In genomic region chr12:54017845-54018607, GRCh38 we compare ENCODE assay signal across 8 cellular contexts. TPM values are rescaled to one million over a fixed set of nuclear protein-coding genes. Genes with fewer than 3 reads are reported as not detected.
A peak's percentile ranks its signal among the peaks of the same experiment; 100 is the strongest.
DNase-seq lines count a peak whose midpoint lies in the region; ATAC-seq, FAIRE-seq and TF ChIP-seq lines count a peak whose summit lies in the region.

No MANE protein-coding gene starts in this region.

- TF ChIP-seq EP300 in GM12878 (IDR thresholded peaks at IDR 0.05; ENCODE audit: borderline replicate concordance in 1 of 2, control insufficient read depth in 1 of 2, low read depth in 2 of 2, low read length in 2 of 2) = peak; percentile 36 to 45; a peak in 1 of 4 replicates

- peak overlapping the region; percentile 93 for H3K9ac ChIP-seq in GM12878 (ENCODE audit: control insufficient read depth, insufficient read depth, low read length)

- peak; percentile 79 for TF ChIP-seq POLR2A in GM12878 (IDR thresholded peaks at IDR 0.05; ENCODE audit: low read depth, low read length)

- FAIRE-seq in GM12878 (lab: Jason Lieb, UNC) = peak; percentile 7

- peaks cover 21% of the 10 kb centered on the region for H3K4me1 ChIP-seq in GM12878 (ENCODE audit: control insufficient read depth, insufficient read depth, low read length)

- DNase-seq in GM13976 (ENCODE audit: low spot score) (peak; percentile 96), NCI-H1436 treated with DMSO at 0.1 percent for 48 hours (lab: John Stamatoyannopoulos, UW) (peak; percentile 22), T-helper 22 cell (ENCODE audit: low read depth) (peak; percentile 49), GM12878 (ENCODE audit: low read depth, low spot score) (peak; percentile 79), iPS-NIHi11 (ENCODE audit: low spot score) (peak; percentile 92), amniotic stem cell (lab: John Stamatoyannopoulos, UW) (no peak)
- peak; percentile 49 to 56 for DNase-seq in stimulated activated CD4-positive, alpha-beta T cell treated with anti-CD3 and anti-CD28 coated beads, Interleukin-12 subunit alpha, Interleukin-12 subunit beta, amount 100 ng/mL, for 24 hours (ENCODE audit: low read depth in 2 of 2)

- 5% methylated on average over 33 of the region's 41 CpGs for whole genome bisulfite sequencing in GM12878 (ENCODE audit: insufficient coverage, insufficient replicate concordance, low lambda C conversion rate, missing lambda C conversion rate)

- no peaks in the 10 kb centered on the region for H3K9me3 ChIP-seq in GM12878 (replicated peaks; ENCODE audit: control insufficient read depth, insufficient read depth, low read length)

- CTCF ChIA-PET in GM12878 (lab: Yijun Ruan, JAX) = interaction anchor here (0.5 to 3.8 kb wide), 18 partner anchors 9 to 307 kb away, joined by 3 to 27 read pairs (median 12); partner anchors contain the start of genes COPZ1, HOXC10, HOXC4 and HOXC5

- TSS peak; percentile 97 for BruUV-seq in GM12878 (replicated peaks; lab: Mats Ljungman, UMichigan)

- peak overlapping the region; percentile 80 for H3K27ac ChIP-seq in GM12878 (ENCODE audit: control insufficient read depth, insufficient read depth)

- peak overlapping the region; percentile 95 for H3K4me2 ChIP-seq in GM12878 (ENCODE audit: control insufficient read depth, insufficient read depth)

- peak overlapping the region; percentile 89 for H2AFZ ChIP-seq in GM12878 (ENCODE audit: control insufficient read depth, low read depth, low read length)

- TF ChIP-seq CTCF in GM13976 (IDR thresholded peaks at IDR 0.05; ENCODE audit: borderline replicate concordance, control extremely low read depth, extremely low read depth, insufficient read depth, missing control alignments) (no peak), GM12878 (IDR thresholded peaks at IDR 0.05 in 2 of 3, conservative IDR thresholded peaks at IDR 0.05 in 1 of 3; ENCODE audit: control insufficient read depth in 2 of 3, extremely low read depth in 1 of 3, insufficient read depth in 1 of 3, low read depth in 3 of 3, low read length in 3 of 3) (no peak)

- RAD21 ChIA-PET in GM12878 (lab: Charles Lee; ENCODE audit: unreplicated experiment) = interaction anchor here (0.7 to 2.1 kb wide), 16 partner anchors 9 to 275 kb away, joined by 3 to 21 read pairs (median 6); partner anchors contain the start of genes CISTR, HOXC10, HOXC4 and HOXC5

- intact Hi-C loops in GM12878 (cut with micrococcal nuclease; ENCODE audit: unreplicated experiment) = loop anchor here (1.0 kb wide), 1 partner anchor 35 kb away; the partner anchor contains the start of gene HOXC4

- SMC1A ChIA-PET in GM12878 (lab: Charles Lee; ENCODE audit: uncharacterized antibody, unreplicated experiment) = interaction anchor here (0.6 to 2.5 kb wide), 16 partner anchors 8 to 198 kb away, joined by 3 to 22 read pairs (median 4); partner anchors contain the start of genes HOXC4, HOXC5, HOXC6 and HOXC9

- ATAC-seq in HG02623 (IDR thresholded peaks at IDR 0.05; ENCODE audit: unreplicated experiment) (peak; percentile 72), GM12878 (peak; percentile 92)

- no peaks in the 10 kb centered on the region; the same call in 1 of the 2 replicates for H4K20me1 ChIP-seq in GM12878 (ENCODE audit: control insufficient read depth, insufficient read depth)

- peaks cover 7 to 26% of the 10 kb centered on the region in 2 experiments for H3K27me3 ChIP-seq in GM12878 (replicated peaks in 1 of 2; ENCODE audit: control insufficient read depth in 2 of 2, insufficient read depth in 2 of 2, low read length in 1 of 2)

- POLR2A ChIA-PET in GM12878 (lab: Charles Lee) = interaction anchor here (0.6 to 1.9 kb wide), 18 partner anchors 9 to 442 kb away, joined by 3 to 24 read pairs (median 3); partner anchors contain the start of genes CISTR, HOXC4, HOXC5 and HOXC6

- no peak for TF ChIP-seq RAD21 in GM12878 (IDR thresholded peaks at IDR 0.05; ENCODE audit: insufficient read depth, low read depth, low read length)

- peak overlapping the region; percentile 88 for H3K4me3 ChIP-seq in GM12878

- no peaks in the 10 kb centered on the region for H3K36me3 ChIP-seq in GM12878 (ENCODE audit: control insufficient read depth in 2 of 2, insufficient read depth in 2 of 2, low read length in 1 of 2)

- H3K79me2 ChIP-seq in GM12878 (ENCODE audit: control insufficient read depth, insufficient read depth, low read length) = no peaks in the 10 kb centered on the region

- in situ Hi-C loops in GM13976 (cut with MboI; ENCODE audit: low sequenced_read_pairs, unreplicated experiment) (no loop called here), GM12878 (cut with MboI) (no loop called here)

RNA-seq across cellular contexts. Expression of gene HOXC8, which starts 9.2 kb away (rescaled TPM):
- not detected in 2 replicates for total RNA-seq in GM12878 (2013; cell fraction: nucleolus; rRNA removed)
- total RNA-seq in GM12878 (2014; rRNA removed) (not detected in 2 replicates), GM12878 (2014; rRNA removed; fragmentation: Illumina TruSeq; extraction: Trizol) (not detected in 2 replicates), GM12878 (2021) (not detected in 2 replicates)
- not detected for polyA plus RNA-seq in GM12878 (2011; ENCODE audit: low read depth)
- polyA plus RNA-seq in GM12878 (2011; rRNA removed) (not detected in 2 replicates), GM12878 (2014; fragmentation: Illumina TruSeq; extraction: Trizol) (not detected in 2 replicates), GM12878 (2014; fragmentation: Nextera tagmentation; extraction: Ambion mirVana) (not detected), GM12878 (2014; rRNA removed) (not detected in 2 replicates), GM12878 (2016; fragmentation: Nextera tagmentation; extraction: Ambion mirVana) (not detected)
- polyA plus RNA-seq in GM12878 (2011; cell fraction: cytosol; rRNA removed) = not detected in 2 replicates
- not detected in 2 replicates for polyA plus RNA-seq in GM12878 (2011; cell fraction: nucleus; rRNA removed)
- polyA plus RNA-seq in GM12878 (2012) = not detected in 2 replicates
- polyA minus RNA-seq in GM12878 (2011; rRNA and poly(A)+ RNA removed) = 0.10 TPM in 1 of 2 replicates, not detected in the other
- not detected in 2 replicates for polyA minus RNA-seq in GM12878 (2011; cell fraction: cytosol; rRNA and poly(A)+ RNA removed)
- not detected in 2 replicates for polyA minus RNA-seq in GM12878 (2011; cell fraction: nucleus; rRNA and poly(A)+ RNA removed)

RNA-seq across cellular contexts. Expression of gene HOXC6, which starts 10.2 kb away (rescaled TPM):
- 0.35 TPM in 1 of 2 replicates, not detected in the other for total RNA-seq in GM12878 (2013; cell fraction: nucleolus; rRNA removed)
- total RNA-seq in GM12878 (2014; rRNA removed) (not detected in 2 replicates), GM12878 (2014; rRNA removed; fragmentation: Illumina TruSeq; extraction: Trizol) (0.09 TPM in 1 of 2 replicates, not detected in the other), GM12878 (2021) (0.27 and 0.38 TPM in 2 replicates)
- not detected for polyA plus RNA-seq in GM12878 (2011; ENCODE audit: low read depth)
- polyA plus RNA-seq in GM12878 (2011; rRNA removed) (0.42 and 0.52 TPM in 2 replicates), GM12878 (2014; fragmentation: Illumina TruSeq; extraction: Trizol) (0.06 TPM in 1 of 2 replicates, not detected in the other), GM12878 (2014; fragmentation: Nextera tagmentation; extraction: Ambion mirVana) (under 1 TPM in 1 of 2 experiments, not detected in 1; 0.02 TPM), GM12878 (2014; rRNA removed) (0.55 TPM in 1 of 2 replicates, not detected in the other), GM12878 (2016; fragmentation: Nextera tagmentation; extraction: Ambion mirVana) (under 1 TPM in 1 of 2 experiments, not detected in 1; 0.54 TPM)
- polyA plus RNA-seq in GM12878 (2011; cell fraction: cytosol; rRNA removed) = 0.60 and 0.65 TPM in 2 replicates
- polyA plus RNA-seq in GM12878 (2011; cell fraction: nucleus; rRNA removed) = 0.57 and 0.76 TPM in 2 replicates
- 0.34 and 0.39 TPM in 2 replicates for polyA plus RNA-seq in GM12878 (2012)
- 0.31 and 0.73 TPM in 2 replicates for polyA minus RNA-seq in GM12878 (2011; rRNA and poly(A)+ RNA removed)
- 0.52 TPM in 1 of 2 replicates, not detected in the other for polyA minus RNA-seq in GM12878 (2011; cell fraction: cytosol; rRNA and poly(A)+ RNA removed)
- 0.36 and 0.48 TPM in 2 replicates for polyA minus RNA-seq in GM12878 (2011; cell fraction: nucleus; rRNA and poly(A)+ RNA removed)

RNA-seq across cellular contexts. Expression of gene HOXC5, which starts 14.8 kb away (rescaled TPM):
- total RNA-seq in GM12878 (2013; cell fraction: nucleolus; rRNA removed) = not detected in 2 replicates
- total RNA-seq in GM12878 (2014; rRNA removed) = not detected in 2 replicates
- not detected in 2 replicates for total RNA-seq in GM12878 (2014; rRNA removed; fragmentation: Illumina TruSeq; extraction: Trizol)
- not detected in 2 replicates for total RNA-seq in GM12878 (2021)
- not detected for polyA plus RNA-seq in GM12878 (2011; ENCODE audit: low read depth)
- polyA plus RNA-seq in GM12878 (2011; rRNA removed) = 0.11 TPM in 1 of 2 replicates, not detected in the other
- polyA plus RNA-seq in GM12878 (2011; cell fraction: cytosol; rRNA removed) = 0.25 and 0.28 TPM in 2 replicates
- polyA plus RNA-seq in GM12878 (2011; cell fraction: nucleus; rRNA removed) = 0.09 and 0.12 TPM in 2 replicates
- not detected in 2 replicates for polyA plus RNA-seq in GM12878 (2012)
- not detected in 2 replicates for polyA plus RNA-seq in GM12878 (2014; fragmentation: Illumina TruSeq; extraction: Trizol)
- not detected for polyA plus RNA-seq in GM12878 (2014; fragmentation: Nextera tagmentation; extraction: Ambion mirVana)
- not detected in 2 replicates for polyA plus RNA-seq in GM12878 (2014; rRNA removed)
- polyA plus RNA-seq in GM12878 (2016; fragmentation: Nextera tagmentation; extraction: Ambion mirVana) = not detected
- polyA minus RNA-seq in GM12878 (2011; rRNA and poly(A)+ RNA removed) = not detected in 2 replicates
- not detected in 2 replicates for polyA minus RNA-seq in GM12878 (2011; cell fraction: cytosol; rRNA and poly(A)+ RNA removed)
- polyA minus RNA-seq in GM12878 (2011; cell fraction: nucleus; rRNA and poly(A)+ RNA removed) = not detected in 2 replicates

RNA-seq across cellular contexts. Expression of gene HOXC9, which starts 18.1 kb away (rescaled TPM):
- 0.69 TPM in 1 of 2 replicates, not detected in the other for total RNA-seq in GM12878 (2013; cell fraction: nucleolus; rRNA removed)
- not detected in 2 replicates for total RNA-seq in GM12878 (2014; rRNA removed)
- total RNA-seq in GM12878 (2014; rRNA removed; fragmentation: Illumina TruSeq; extraction: Trizol) = not detected in 2 replicates
- not detected in 2 replicates for total RNA-seq in GM12878 (2021)
- not detected for polyA plus RNA-seq in GM12878 (2011; ENCODE audit: low read depth)
- polyA plus RNA-seq in GM12878 (2011; rRNA removed) = not detected in 2 replicates
- not detected in 2 replicates for polyA plus RNA-seq in GM12878 (2011; cell fraction: cytosol; rRNA removed)
- 0.09 TPM in 1 of 2 replicates, not detected in the other for polyA plus RNA-seq in GM12878 (2011; cell fraction: nucleus; rRNA removed)
- polyA plus RNA-seq in GM12878 (2012) = 0.07 TPM in 1 of 2 replicates, not detected in the other
- not detected in 2 replicates for polyA plus RNA-seq in GM12878 (2014; fragmentation: Illumina TruSeq; extraction: Trizol)
- not detected for polyA plus RNA-seq in GM12878 (2014; fragmentation: Nextera tagmentation; extraction: Ambion mirVana)
- polyA plus RNA-seq in GM12878 (2014; rRNA removed) = not detected in 2 replicates
- not detected for polyA plus RNA-seq in GM12878 (2016; fragmentation: Nextera tagmentation; extraction: Ambion mirVana)
- polyA minus RNA-seq in GM12878 (2011; rRNA and poly(A)+ RNA removed) = not detected in 2 replicates
- polyA minus RNA-seq in GM12878 (2011; cell fraction: cytosol; rRNA and poly(A)+ RNA removed) = not detected in 2 replicates
- not detected in 2 replicates for polyA minus RNA-seq in GM12878 (2011; cell fraction: nucleus; rRNA and poly(A)+ RNA removed)

RNA-seq across cellular contexts. Expression of gene HOXC10, which starts 33.1 kb away (rescaled TPM):
- total RNA-seq in GM12878 (2013; cell fraction: nucleolus; rRNA removed) = not detected in 2 replicates
- not detected in 2 replicates for total RNA-seq in GM12878 (2014; rRNA removed)
- not detected in 2 replicates for total RNA-seq in GM12878 (2014; rRNA removed; fragmentation: Illumina TruSeq; extraction: Trizol)
- total RNA-seq in GM12878 (2021) = 0.59 TPM in 1 of 2 replicates, not detected in the other
- not detected for polyA plus RNA-seq in GM12878 (2011; ENCODE audit: low read depth)
- polyA plus RNA-seq in GM12878 (2011; rRNA removed) = not detected in 2 replicates
- polyA plus RNA-seq in GM12878 (2011; cell fraction: cytosol; rRNA removed) = 0.03 TPM in 1 of 2 replicates, not detected in the other
- polyA plus RNA-seq in GM12878 (2011; cell fraction: nucleus; rRNA removed) = not detected in 2 replicates
- polyA plus RNA-seq in GM12878 (2012) = not detected in 2 replicates
- not detected in 2 replicates for polyA plus RNA-seq in GM12878 (2014; fragmentation: Illumina TruSeq; extraction: Trizol)
- polyA plus RNA-seq in GM12878 (2014; fragmentation: Nextera tagmentation; extraction: Ambion mirVana) = not detected
- polyA plus RNA-seq in GM12878 (2014; rRNA removed) = not detected in 2 replicates
- polyA plus RNA-seq in GM12878 (2016; fragmentation: Nextera tagmentation; extraction: Ambion mirVana) = not detected
- polyA minus RNA-seq in GM12878 (2011; rRNA and poly(A)+ RNA removed) = not detected in 2 replicates
- not detected in 2 replicates for polyA minus RNA-seq in GM12878 (2011; cell fraction: cytosol; rRNA and poly(A)+ RNA removed)
- 0.24 TPM in 1 of 2 replicates, not detected in the other for polyA minus RNA-seq in GM12878 (2011; cell fraction: nucleus; rRNA and poly(A)+ RNA removed)
